In the genomic region with DNA sequence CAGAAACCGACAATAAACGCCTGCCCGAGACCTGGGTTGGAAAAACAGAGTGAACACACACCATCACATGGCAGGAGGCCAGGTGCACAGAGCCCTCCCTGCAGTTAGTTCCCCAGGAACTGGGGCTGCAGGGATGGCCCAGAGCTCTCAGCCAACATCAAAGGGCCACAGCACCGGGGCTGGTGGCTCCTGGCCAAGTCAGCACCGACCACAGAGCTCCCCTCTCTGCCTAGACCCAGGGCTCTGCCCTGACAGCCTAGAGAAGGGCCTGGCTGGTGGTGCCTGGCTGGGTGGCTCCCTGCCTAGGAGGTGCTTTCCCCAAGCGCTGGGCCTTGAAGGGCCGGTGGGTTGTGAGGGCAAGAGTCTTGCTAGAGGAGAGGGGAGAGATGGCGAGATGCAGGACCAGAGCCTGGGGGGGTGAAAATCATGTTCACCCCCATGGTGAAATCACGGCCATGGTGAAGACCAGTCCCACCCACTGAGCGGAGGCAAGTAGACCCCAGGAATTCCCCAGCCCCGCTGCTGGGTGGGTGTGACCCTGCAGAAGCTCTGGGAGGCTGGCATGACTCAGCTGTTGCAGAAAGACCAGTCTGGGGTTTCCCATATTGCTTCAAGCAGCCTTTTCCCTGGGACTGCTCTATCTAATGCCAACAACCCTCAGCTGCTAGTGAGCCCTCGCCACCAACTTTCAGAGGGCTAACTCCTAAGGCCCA, we compare ENCODE assay signal across 8 cellular contexts. TPM values are rescaled to one million over a fixed set of nuclear protein-coding genes. Genes with fewer than 3 reads are reported as not detected.
A peak's percentile ranks its signal among the peaks of the same experiment; 100 is the strongest.
DNase-seq lines count a peak whose midpoint lies in the region; ATAC-seq, FAIRE-seq and TF ChIP-seq lines count a peak whose summit lies in the region.

No MANE protein-coding gene starts in this region.

- TF ChIP-seq POLR2A in GM12891 (IDR thresholded peaks at IDR 0.05; ENCODE audit: low read depth, low read length): no peak

- DNase-seq in GM12891 (ENCODE audit: insufficient read length, low spot score) (no peak), T-helper 1 cell (peak in 3 of 5 donors; percentile 31 to 37 (median 33)), cardiac fibroblast (ENCODE audit: low read depth in 2 of 2) (peak; percentile 87 to 96), omental fat pad (ENCODE audit: low spot score) (peak; percentile 52), NCI-H748 treated with DMSO at 0.1 percent for 48 hours (lab: John Stamatoyannopoulos, UW) (no peak)

- TF ChIP-seq CTCF in cardiac fibroblast (IDR thresholded peaks at IDR 0.05; ENCODE audit: low read depth, low read length) (no peak), omental fat pad (IDR thresholded peaks at IDR 0.05) (no peak)

- H3K4me3 ChIP-seq in cardiac fibroblast (replicated peaks in 1 of 2; ENCODE audit: low read depth in 2 of 2, low read length in 2 of 2): no peak overlapping the region

- ATAC-seq in HG03060 (IDR thresholded peaks at IDR 0.05; ENCODE audit: low read depth, unreplicated experiment) (peak; percentile 29), omental fat pad (ENCODE audit: low FRiP score) (peak; percentile 91), HG03175 (IDR thresholded peaks at IDR 0.05; ENCODE audit: unreplicated experiment) (no peak), GM21528 (IDR thresholded peaks at IDR 0.05; ENCODE audit: low FRiP score, unreplicated experiment) (no peak)

- FAIRE-seq in GM12891 (lab: Jason Lieb, UNC): peak; percentile 84

TF ChIP-seq in GM12891, 5 proteins besides CTCF, POLR2A, EP300 and RAD21:
- TF ChIP-seq PAX5 (IDR thresholded peaks at IDR 0.05; ENCODE audit: insufficient read depth, low read length, severe bottlenecking) (no peak), POLR2AphosphoS5 (IDR thresholded peaks at IDR 0.05; ENCODE audit: low read depth, low read length) (no peak; the same call in 1 of the 2 replicates)
TF ChIP-seq in GM12891: peak in this region for 0.

RNA-seq across cellular contexts. Expression of a gene that starts 7.2 kb away (rescaled TPM):
- 150 TPM for polyA plus RNA-seq in GM12891 (2012; ENCODE audit: low read depth, missing spikeins)
- 10 to 100 TPM; 34.4 to 43.0 (median 37.2) TPM for total RNA-seq in omental fat pad

Comparison
In these comparisons a context has a peak if more than half of its experiments do, and no peak if none do; other contexts are left out.
1. DNase-seq: peak in T-helper 1 cell (3 of 5), cardiac fibroblast (2 of 2) and omental fat pad (single experiment); none in GM12891 (single experiment) and NCI-H748 treated with DMSO at 0.1 percent for 48 hours (single experiment).
2. ATAC-seq: peak in HG03060 (single experiment) and omental fat pad (single experiment); none in HG03175 (single experiment) and GM21528 (single experiment).